Comparison of ENCODE assay signal across 6 cellular contexts in the genomic region with DNA sequence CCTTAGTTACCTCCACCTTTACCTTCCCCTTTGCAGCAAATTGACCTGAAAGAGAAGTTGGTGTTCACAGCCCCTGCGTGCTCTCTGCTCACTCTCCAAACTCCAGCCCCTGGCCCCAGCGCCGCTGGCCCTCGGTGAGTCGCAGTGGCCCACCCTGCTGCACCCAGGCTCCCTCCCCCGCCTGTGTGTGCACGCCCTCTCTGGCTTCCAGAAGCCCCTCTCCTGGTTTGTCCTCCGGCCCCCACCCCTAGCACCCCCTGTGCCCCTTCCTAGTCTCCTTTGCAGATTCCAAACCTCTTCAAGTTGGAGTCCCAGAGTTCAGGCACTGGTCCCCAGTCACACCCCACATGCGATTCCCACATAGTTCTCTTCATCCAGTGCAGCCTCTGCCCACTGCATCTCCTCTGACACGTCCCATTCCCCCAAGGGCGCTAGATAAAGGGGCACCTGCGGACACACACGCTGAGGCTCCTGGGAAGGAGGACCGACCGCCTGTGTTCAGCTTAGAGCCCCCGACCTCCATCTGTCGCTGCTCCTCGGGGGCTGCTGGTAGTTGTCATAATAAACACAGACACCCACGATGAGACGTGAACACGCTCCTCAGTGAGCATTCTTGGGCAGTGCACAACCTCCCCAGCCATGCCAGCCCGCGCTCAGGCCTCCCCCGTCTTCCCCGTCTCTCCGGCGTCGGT. TPM values are rescaled to one million over a fixed set of nuclear protein-coding genes. Genes with fewer than 3 reads are reported as not detected.
DNase-seq lines count a peak whose midpoint lies in the region; ATAC-seq and TF ChIP-seq lines count a peak whose summit lies in the region.

No MANE protein-coding gene starts in this region.

- H3K4me3 Mint-ChIP-seq in activated T-cell treated with anti-CD3 and anti-CD28 coated beads, Interleukin-2, amount 50 U/mL, for 72 hours: peak overlapping the region; percentile 87 to 91
- peak overlapping the region; percentile 94 for H3K4me3 Mint-ChIP-seq in type B pancreatic cell

- H3K4me1 Mint-ChIP-seq in activated T-cell treated with anti-CD3 and anti-CD28 coated beads, Interleukin-2, amount 50 U/mL, for 72 hours (ENCODE audit: low read depth): peaks cover 41% of the 10 kb centered on the region
- peaks cover 16% of the 10 kb centered on the region for H3K4me1 Mint-ChIP-seq in type B pancreatic cell (ENCODE audit: unreplicated experiment)

- H3K36me3 ChIP-seq in heart left ventricle: no peaks in the 10 kb centered on the region

- peaks cover 3% of the 10 kb centered on the region in 2 donors for H3K36me3 Mint-ChIP-seq in activated T-cell treated with anti-CD3 and anti-CD28 coated beads, Interleukin-2, amount 50 U/mL, for 72 hours (ENCODE audit: insufficient read depth in 2 of 2)
- no peaks in the 10 kb centered on the region for H3K36me3 Mint-ChIP-seq in type B pancreatic cell

- intact Hi-C loops in heart left ventricle (cut with DNase I): loop anchor here in 2 of 10 donors (5.0 kb wide), 2 partner anchors 38 to 43 kb away; a partner anchor contains a TSS

- no peak for TF ChIP-seq POLR2A in heart left ventricle (IDR thresholded peaks at IDR 0.05)

- TF ChIP-seq CTCF in heart left ventricle (IDR thresholded peaks at IDR 0.05): no peak
- no peak for TF ChIP-seq CTCF in type B pancreatic cell (conservative IDR thresholded peaks at IDR 0.05)

- peaks cover 17 to 46% (median 40%) of the 10 kb centered on the region in 12 donors for H3K4me1 ChIP-seq in heart left ventricle

- peaks cover 13% of the 10 kb centered on the region for H3K27me3 Mint-ChIP-seq in activated T-cell treated with anti-CD3 and anti-CD28 coated beads, Interleukin-2, amount 50 U/mL, for 72 hours (ENCODE audit: low read depth)
- peaks cover 13% of the 10 kb centered on the region for H3K27me3 Mint-ChIP-seq in type B pancreatic cell

- H3K4me3 ChIP-seq in heart left ventricle: peak overlapping the region; percentile 67 to 84 (median 74)

- H3K27me3 ChIP-seq in heart left ventricle: peaks cover 0 to 6% (median 0%) of the 10 kb centered on the region in 9 donors

- WGBS in heart left ventricle, 4 donors: 27 to 39% (median 28%) methylated on average over 22 to 28 of the region's 28 CpGs

- no peaks in the 10 kb centered on the region for H3K9me3 Mint-ChIP-seq in activated T-cell treated with anti-CD3 and anti-CD28 coated beads, Interleukin-2, amount 50 U/mL, for 72 hours
- H3K9me3 Mint-ChIP-seq in type B pancreatic cell: no peaks in the 10 kb centered on the region

- H3K9me3 ChIP-seq in heart left ventricle: no peaks in the 10 kb centered on the region

- DNase-seq in activated T-cell treated with anti-CD3 and anti-CD28 coated beads, Interleukin-2, amount 50 U/mL, for 72 hours: no peak
- DNase-seq in activated T-cell treated with anti-CD3 and anti-CD28 coated beads, Interleukin-2, amount 50 U/mL, for 48 hours: no peak
- no peak for DNase-seq in heart left ventricle
- DNase-seq in type B pancreatic cell (ENCODE audit: extremely low spot score, unreplicated experiment): no peak

- peak overlapping the region in 4 of 12 donors; percentile 26 to 75 (median 60) for H3K27ac ChIP-seq in heart left ventricle

- no peak overlapping the region for H3K27ac Mint-ChIP-seq in activated T-cell treated with anti-CD3 and anti-CD28 coated beads, Interleukin-2, amount 50 U/mL, for 72 hours
- H3K27ac Mint-ChIP-seq in type B pancreatic cell: peak overlapping the region; percentile 96

- ATAC-seq in activated T-cell treated with anti-CD3 and anti-CD28 coated beads, Interleukin-2, amount 50 U/mL, for 72 hours (replicated peaks in 1 of 2): no peak
- ATAC-seq in heart left ventricle: no peak
- ATAC-seq in HG03342 (IDR thresholded peaks at IDR 0.05; ENCODE audit: unreplicated experiment): no peak
- no peak for ATAC-seq in HG03565 (IDR thresholded peaks at IDR 0.05; ENCODE audit: unreplicated experiment)

RNA-seq across cellular contexts. Expression of a gene that starts 1.5 kb away (rescaled TPM):
- 10 to 100 TPM; 29.7 to 31.0 TPM for total RNA-seq in activated T-cell treated with anti-CD3 and anti-CD28 coated beads, Interleukin-2, amount 50 U/mL, for 72 hours
- total RNA-seq in heart left ventricle (10 to 100 TPM; 11.6 to 21.3 (median 18.3) TPM), type B pancreatic cell (ENCODE audit: low replicate concordance) (38.7 and 40.8 TPM in 2 replicates)
- polyA plus RNA-seq in heart left ventricle: 10 to 100 TPM; 16.1 to 18.1 TPM

RNA-seq across cellular contexts. Expression of a gene that starts 14.0 kb away (rescaled TPM):
- total RNA-seq in activated T-cell treated with anti-CD3 and anti-CD28 coated beads, Interleukin-2, amount 50 U/mL, for 72 hours: 10 to 100 TPM; 13.5 to 14.2 TPM
- total RNA-seq in heart left ventricle (10 to 100 TPM in 1 of 9 donors, 1 to 10 TPM in 8; 1.1 to 15.5 (median 3.3) TPM), type B pancreatic cell (ENCODE audit: low replicate concordance) (35.7 and 75.8 TPM in 2 replicates)
- polyA plus RNA-seq in heart left ventricle: 10 to 100 TPM in 1 of 2 donors, 1 to 10 TPM in 1; 5.7 to 12.5 TPM

RNA-seq across cellular contexts. Expression of a gene that starts 14.2 kb away (rescaled TPM):
- 1 to 10 TPM; 3.1 to 5.5 TPM for total RNA-seq in activated T-cell treated with anti-CD3 and anti-CD28 coated beads, Interleukin-2, amount 50 U/mL, for 72 hours
- total RNA-seq in heart left ventricle: 1 to 10 TPM in 2 of 9 donors, under 1 TPM in 5, not detected in 2; 0.10 to 1.6 (median 0.36) TPM
- polyA plus RNA-seq in heart left ventricle: under 1 TPM; 0.32 to 0.53 TPM
- 6.7 and 7.2 TPM in 2 replicates for total RNA-seq in type B pancreatic cell (ENCODE audit: low replicate concordance)

RNA-seq across cellular contexts. Expression of a gene that starts 37.5 kb away (rescaled TPM):
- total RNA-seq in activated T-cell treated with anti-CD3 and anti-CD28 coated beads, Interleukin-2, amount 50 U/mL, for 72 hours: 1 to 10 TPM; 1.2 to 3.1 TPM
- total RNA-seq in heart left ventricle (under 1 TPM in 7 of 9 donors, not detected in 2; 0.07 to 0.35 (median 0.20) TPM), type B pancreatic cell (ENCODE audit: low replicate concordance) (1.7 and 1.8 TPM in 2 replicates)
- under 1 TPM; 0.19 to 0.30 TPM for polyA plus RNA-seq in heart left ventricle

RNA-seq across cellular contexts. Expression of a gene that starts 39.4 kb away (rescaled TPM):
- total RNA-seq in activated T-cell treated with anti-CD3 and anti-CD28 coated beads, Interleukin-2, amount 50 U/mL, for 72 hours: 10 to 100 TPM; 28.8 to 40.1 TPM
- total RNA-seq in heart left ventricle (10 to 100 TPM; 44.0 to 65.4 (median 55.6) TPM), type B pancreatic cell (ENCODE audit: low replicate concordance) (54.6 and 63.1 TPM in 2 replicates)
- polyA plus RNA-seq in heart left ventricle: 10 to 100 TPM; 83.3 to 99.3 TPM
